In the genomic region with DNA sequence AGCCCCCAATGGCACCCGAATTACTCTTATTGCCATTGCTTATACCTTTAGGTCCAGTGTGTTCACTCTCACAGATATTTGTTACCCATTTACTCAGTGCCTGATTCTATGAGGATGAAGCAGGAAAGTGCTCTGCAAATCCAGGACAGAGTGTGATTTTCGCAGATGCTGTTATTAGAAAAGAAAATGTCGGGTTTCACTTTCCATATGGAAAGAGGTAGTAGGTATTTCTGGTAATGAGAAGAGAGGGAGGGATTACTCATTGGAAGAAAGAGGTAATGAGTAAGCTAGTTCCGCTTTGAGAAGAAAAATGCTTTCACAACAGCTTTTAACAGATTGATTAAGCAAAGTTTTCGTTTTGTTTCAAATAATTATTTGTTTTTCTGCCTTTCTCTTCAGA, we compare ENCODE assay signal across 9 cellular contexts.
DNase-seq lines count a peak whose midpoint lies in the region; ATAC-seq, FAIRE-seq and TF ChIP-seq lines count a peak whose summit lies in the region.
"Had no signal": no experiment of that assay in that cellular context is flagged by ENCODE, and none has a peak within 500 bp of the region (broad histone marks: within the 10 kb centered on the region; RNA-seq: fewer than 3 reads in every experiment).

No MANE protein-coding gene starts in this region.

- H3K4me3 ChIP-seq in HepG2 (replicated peaks in 1 of 3; ENCODE audit: insufficient read depth in 1 of 3, low read depth in 2 of 3, low read length in 3 of 3), result no peak overlapping the region
- H3K4me3 ChIP-seq: upper lobe of left lung had no signal

- H3K79me2 ChIP-seq in HepG2 (ENCODE audit: insufficient read depth, low read length), result no peaks in the 10 kb centered on the region

- H3K36me3 ChIP-seq in HepG2 (replicated peaks in 1 of 2; ENCODE audit: control insufficient read depth in 1 of 2, insufficient read depth in 2 of 2, low read length in 2 of 2), result no peaks in the 10 kb centered on the region
- H3K36me3 ChIP-seq: upper lobe of left lung had no signal

- TF ChIP-seq POLR2A in HepG2 (IDR thresholded peaks at IDR 0.05; ENCODE audit: insufficient read depth in 1 of 2, low read depth in 2 of 2, low read length in 2 of 2), result no peak

- DNase-seq in activated naive CD8-positive, alpha-beta T cell treated with anti-CD3 and anti-CD28 coated beads for 36 hours, result no peak
- no peak for DNase-seq in SKM-1 treated with dmso at 0.1 percent for 144 hours (lab: John Stamatoyannopoulos, UW; ENCODE audit: unreplicated experiment)
- no peak for DNase-seq in HepG2 (ENCODE audit: low spot score)
- no peak for DNase-seq in middle frontal gyrus (ENCODE audit: extremely low spot score, low spot score)
- DNase-seq in activated CD4-positive, alpha-beta T cell treated with anti-CD3 and anti-CD28 coated beads for 1 hour, result no peak
- DNase-seq: upper lobe of left lung had no signal

- no peaks in the 10 kb centered on the region for H3K27me3 Mint-ChIP-seq in activated naive CD8-positive, alpha-beta T cell treated with anti-CD3 and anti-CD28 coated beads for 36 hours

- BruUV-seq in HepG2 (replicated peaks; lab: Mats Ljungman, UMichigan), result no TSS peak

- intact Hi-C loops in HepG2 (cut with micrococcal nuclease; ENCODE audit: unreplicated experiment), result no loop called here

- H3K27ac ChIP-seq in HepG2 (ENCODE audit: extremely low read length, insufficient read depth, low read length), result no peak overlapping the region

- no peak for TF ChIP-seq CTCF in HepG2 (CRISPR knock-in tag; IDR thresholded peaks at IDR 0.05)

- peak overlapping the region; percentile 29 for H3K4me3 Mint-ChIP-seq in activated naive CD8-positive, alpha-beta T cell treated with anti-CD3 and anti-CD28 coated beads for 36 hours

- no peaks in the 10 kb centered on the region for H4K20me1 ChIP-seq in HepG2 (ENCODE audit: insufficient read depth, low read length)

- ATAC-seq in GM18499 (IDR thresholded peaks at IDR 0.05; ENCODE audit: insufficient read depth, unreplicated experiment) (peak; percentile 72), GM21367 (IDR thresholded peaks at IDR 0.05; ENCODE audit: unreplicated experiment) (peak; percentile 69), HG03342 (IDR thresholded peaks at IDR 0.05; ENCODE audit: unreplicated experiment) (peak; percentile 92), HepG2 (no peak)

- in situ Hi-C loops in HepG2 (cut with HindIII; ENCODE audit: extremely low pct_ligation_motif_present, low pct_unique_long_range_greater_than_20kb), result no loop called here

- H3K27ac Mint-ChIP-seq in activated naive CD8-positive, alpha-beta T cell treated with anti-CD3 and anti-CD28 coated beads for 36 hours, result peak overlapping the region; percentile 92

- POLR2A ChIA-PET in HepG2 (lab: Yijun Ruan, JAX), result no interaction called here

- H3K36me3 Mint-ChIP-seq in activated naive CD8-positive, alpha-beta T cell treated with anti-CD3 and anti-CD28 coated beads for 36 hours, result peaks cover 41% of the 10 kb centered on the region

- no peak for FAIRE-seq in HepG2 (lab: Jason Lieb, UNC)

- TF ChIP-seq EP300 in HepG2 (IDR thresholded peaks at IDR 0.05; ENCODE audit: low read depth in 2 of 2, low read length in 2 of 2) (no peak), HepG2 (CRISPR knock-in tag; IDR thresholded peaks at IDR 0.05; ENCODE audit: borderline replicate concordance) (no peak)

- no peaks in the 10 kb centered on the region; a peak in 1 of 5 replicates for H3K27me3 ChIP-seq in HepG2 (ENCODE audit: control insufficient read depth in 1 of 2, insufficient read depth in 2 of 2, low read length in 2 of 2)
- H3K27me3 ChIP-seq: upper lobe of left lung had no signal

- no peak overlapping the region for H3K4me2 ChIP-seq in HepG2 (ENCODE audit: low read depth, low read length)

- no peak overlapping the region for H3K9ac ChIP-seq in HepG2 (ENCODE audit: insufficient read depth, low read depth, low read length)

- CTCF ChIA-PET in HepG2 (lab: Yijun Ruan, JAX; ENCODE audit: low intra/inter-chr PET ratio, low total read pairs), result no interaction called here

- H3K4me1 ChIP-seq in HepG2 (ENCODE audit: insufficient read depth, low read length), result no peaks in the 10 kb centered on the region
- H3K4me1 ChIP-seq: upper lobe of left lung had no signal

- H3K9me3 Mint-ChIP-seq in activated naive CD8-positive, alpha-beta T cell treated with anti-CD3 and anti-CD28 coated beads for 36 hours, result peaks cover 17% of the 10 kb centered on the region

- no peak for TF ChIP-seq RAD21 in HepG2 (CRISPR knock-in tag; IDR thresholded peaks at IDR 0.05)

- H2AFZ ChIP-seq in HepG2 (ENCODE audit: low read length), result no peak overlapping the region

- H3K9me3 ChIP-seq in HepG2 (ENCODE audit: low read length), result no peaks in the 10 kb centered on the region
- H3K9me3 ChIP-seq: upper lobe of left lung had no signal

- H3K4me1 Mint-ChIP-seq in activated naive CD8-positive, alpha-beta T cell treated with anti-CD3 and anti-CD28 coated beads for 36 hours, result peaks cover 66% of the 10 kb centered on the region

- 8% methylated on average over 5 of the region's 5 CpGs for WGBS in HepG2 (ENCODE audit: low lambda C conversion rate)

TF ChIP-seq in HepG2, 621 proteins besides CTCF, POLR2A, EP300 and RAD21:
- TF ChIP-seq HNF4G (IDR thresholded peaks at IDR 0.05; ENCODE audit: borderline replicate concordance, low read depth, low read length), result no peak
- TF ChIP-seq HNF4G (CRISPR knock-in tag; IDR thresholded peaks at IDR 0.05; ENCODE audit: borderline replicate concordance, low read depth), result no peak
- no peak for TF ChIP-seq PITX1 (CRISPR knock-in tag; IDR thresholded peaks at IDR 0.05)
- no peak for TF ChIP-seq SIX1 (CRISPR knock-in tag; IDR thresholded peaks at IDR 0.05; ENCODE audit: borderline replicate concordance)
- TF ChIP-seq, protein P1, sequence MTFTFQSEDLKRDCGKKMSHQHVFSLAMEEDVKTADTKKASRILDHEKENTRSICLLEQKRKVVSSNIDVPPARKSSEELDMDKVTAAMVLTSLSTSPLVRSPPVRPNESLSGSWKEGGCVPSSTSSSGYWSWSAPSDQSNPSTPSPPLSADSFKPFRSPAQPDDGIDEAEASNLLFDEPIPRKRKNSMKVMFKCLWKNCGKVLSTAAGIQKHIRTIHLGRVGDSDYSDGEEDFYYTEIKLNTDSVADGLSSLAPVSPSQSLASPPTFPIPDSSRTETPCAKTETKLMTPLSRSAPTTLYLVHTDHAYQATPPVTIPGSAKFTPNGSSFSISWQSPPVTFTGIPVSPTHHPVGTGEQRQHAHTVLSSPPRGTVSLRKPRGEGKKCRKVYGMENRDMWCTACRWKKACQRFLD (CRISPR knock-in tag; IDR thresholded peaks at IDR 0.05; ENCODE audit: borderline replicate concordance), result no peak
